ENCODE assay signal across 1 cellular context in genomic region chr5:139646912-139647391, GRCh38.
TF ChIP-seq lines count a peak whose summit lies in the region.

No MANE protein-coding gene starts in this region.

TF ChIP-seq in HepG2, 621 proteins besides CTCF, POLR2A, EP300 and RAD21 (continued from another document and continues in another):
- TF ChIP-seq ARID4A (CRISPR knock-in tag; IDR thresholded peaks at IDR 0.05; ENCODE audit: borderline replicate concordance) = peak; percentile 50; the same call in 1 of the 2 replicates
- no peak for TF ChIP-seq CHD4 (IDR thresholded peaks at IDR 0.05; ENCODE audit: borderline replicate concordance, low read length)
- TF ChIP-seq MED13 (CRISPR knock-in tag; IDR thresholded peaks at IDR 0.05) = no peak
- peak; percentile 47; the same call in 1 of the 2 replicates for TF ChIP-seq ZNF678 (CRISPR knock-in tag; IDR thresholded peaks at IDR 0.05)
- TF ChIP-seq ZFP91 (CRISPR knock-in tag; IDR thresholded peaks at IDR 0.05; ENCODE audit: borderline replicate concordance) = no peak
- TF ChIP-seq GFI1 (CRISPR knock-in tag; IDR thresholded peaks at IDR 0.05; ENCODE audit: borderline replicate concordance) = no peak
- peak; percentile 78 for TF ChIP-seq ZSCAN25 (CRISPR knock-in tag; IDR thresholded peaks at IDR 0.05)
- TF ChIP-seq ZNF691 (CRISPR knock-in tag; IDR thresholded peaks at IDR 0.05; ENCODE audit: borderline replicate concordance, low read depth) = no peak
- no peak for TF ChIP-seq ZNF703 (CRISPR knock-in tag; IDR thresholded peaks at IDR 0.05; ENCODE audit: borderline replicate concordance)
- no peak for TF ChIP-seq ARID3A (IDR thresholded peaks at IDR 0.05; ENCODE audit: low read depth, low read length)
- 0 out of 2 replicates have a peak, but pooled peaks have one; percentile 14 for TF ChIP-seq ZMYM4 (CRISPR knock-in tag; IDR thresholded peaks at IDR 0.05)
- peak; percentile 29; the same call in 1 of the 2 replicates for TF ChIP-seq ZNF564 (CRISPR knock-in tag; IDR thresholded peaks at IDR 0.05)
- 0 out of 2 replicates have a peak, but pooled peaks have one; percentile 41 for TF ChIP-seq PITX1 (CRISPR knock-in tag; IDR thresholded peaks at IDR 0.05)
- peak; percentile 35; the same call in 1 of the 2 replicates for TF ChIP-seq ZFY (CRISPR knock-in tag; IDR thresholded peaks at IDR 0.05)
- TF ChIP-seq ZSCAN12 (CRISPR knock-in tag; IDR thresholded peaks at IDR 0.05) = no peak
- peak; percentile 48; the same call in 1 of the 2 replicates for TF ChIP-seq ZNF580 (CRISPR knock-in tag; IDR thresholded peaks at IDR 0.05; ENCODE audit: borderline replicate concordance, low read depth)
- TF ChIP-seq MEIS2 (CRISPR knock-in tag; IDR thresholded peaks at IDR 0.05) = no peak
- TF ChIP-seq ZNF549 (CRISPR knock-in tag; IDR thresholded peaks at IDR 0.05) = no peak
- no peak for TF ChIP-seq TEF (CRISPR knock-in tag; IDR thresholded peaks at IDR 0.05)
- TF ChIP-seq NCOA1 (CRISPR knock-in tag; IDR thresholded peaks at IDR 0.05) = peak; percentile 38; the same call in 1 of the 2 replicates
- no peak for TF ChIP-seq ZNF619 (CRISPR knock-in tag; IDR thresholded peaks at IDR 0.05)
- TF ChIP-seq ZNF607 (CRISPR knock-in tag; IDR thresholded peaks at IDR 0.05; ENCODE audit: borderline replicate concordance) = 0 out of 2 replicates have a peak, but pooled peaks have one; percentile 22
- TF ChIP-seq CHCHD3 (CRISPR knock-in tag; IDR thresholded peaks at IDR 0.05) = no peak
- no peak for TF ChIP-seq DNMT1 (CRISPR knock-in tag; IDR thresholded peaks at IDR 0.05)
- TF ChIP-seq FOXA3 (CRISPR knock-in tag; IDR thresholded peaks at IDR 0.05) = no peak
- no peak for TF ChIP-seq ZNF7 (CRISPR knock-in tag; IDR thresholded peaks at IDR 0.05)
- TF ChIP-seq TBX2 (CRISPR knock-in tag; IDR thresholded peaks at IDR 0.05; ENCODE audit: borderline replicate concordance) = peak; percentile 12; the same call in 1 of the 2 replicates
- TF ChIP-seq SNAPC4 (CRISPR knock-in tag; IDR thresholded peaks at IDR 0.05) = no peak
- TF ChIP-seq GTF2F1 (IDR thresholded peaks at IDR 0.05; ENCODE audit: low read length) = no peak
- no peak for TF ChIP-seq RBAK (CRISPR knock-in tag; IDR thresholded peaks at IDR 0.05)
- TF ChIP-seq ZNF816 (CRISPR knock-in tag; IDR thresholded peaks at IDR 0.05; ENCODE audit: borderline replicate concordance) = no peak
- peak; percentile 95 for TF ChIP-seq ZNF652 (CRISPR knock-in tag; IDR thresholded peaks at IDR 0.05; ENCODE audit: borderline replicate concordance, low read depth)
- no peak for TF ChIP-seq ZBTB26 (CRISPR knock-in tag; IDR thresholded peaks at IDR 0.05; ENCODE audit: borderline replicate concordance)
- peak; percentile 43; the same call in 1 of the 2 replicates for TF ChIP-seq HDAC1 (CRISPR knock-in tag; IDR thresholded peaks at IDR 0.05)
- no peak for TF ChIP-seq ZNF773 (CRISPR knock-in tag; IDR thresholded peaks at IDR 0.05; ENCODE audit: borderline replicate concordance)
- no peak for TF ChIP-seq SOX6 (IDR thresholded peaks at IDR 0.05)
- TF ChIP-seq SOX6 (CRISPR knock-in tag; IDR thresholded peaks at IDR 0.05) = no peak; the same call in 1 of the 2 replicates
- TF ChIP-seq MTA1 (CRISPR knock-in tag; IDR thresholded peaks at IDR 0.05; ENCODE audit: borderline replicate concordance) = peak; percentile 81; the same call in 1 of the 2 replicates
- TF ChIP-seq ZNF235 (CRISPR knock-in tag; IDR thresholded peaks at IDR 0.05; ENCODE audit: borderline replicate concordance) = 0 out of 2 replicates have a peak, but pooled peaks have one; percentile 44
- peak; percentile 44; the same call in 1 of the 2 replicates for TF ChIP-seq TAF1 (CRISPR knock-in tag; IDR thresholded peaks at IDR 0.05)
- no peak for TF ChIP-seq ZNF784 (CRISPR knock-in tag; IDR thresholded peaks at IDR 0.05; ENCODE audit: borderline replicate concordance)
- TF ChIP-seq GMEB1 (CRISPR knock-in tag; IDR thresholded peaks at IDR 0.05; ENCODE audit: borderline replicate concordance) = no peak
